Comparison of ENCODE assay signal across 6 cellular contexts in the genomic region with DNA sequence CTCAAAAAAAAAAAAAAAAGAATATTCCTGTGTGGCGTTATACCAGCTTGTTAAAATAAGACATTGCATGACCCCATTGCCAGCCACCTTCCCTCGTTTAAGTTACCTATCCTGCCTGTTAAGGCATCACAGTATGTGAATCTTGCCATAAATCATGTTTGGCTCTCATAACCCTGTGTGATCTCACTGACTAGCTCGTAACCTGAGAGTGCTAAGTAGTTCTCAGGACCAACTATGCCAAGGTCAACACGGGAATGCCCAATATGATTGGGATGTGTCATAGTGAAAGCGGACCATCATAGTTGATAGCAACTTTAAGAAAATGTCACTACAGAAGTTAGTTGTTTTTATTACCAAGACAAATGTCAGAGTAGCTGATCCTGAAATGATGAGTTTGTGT.
DNase-seq lines count a peak whose midpoint lies in the region; ATAC-seq, FAIRE-seq and TF ChIP-seq lines count a peak whose summit lies in the region.
"Not testable (repeated sequence)": the region's sequence is repeated elsewhere in the genome, so short reads cannot be mapped to it uniquely, and the experiment has no call there.

No MANE protein-coding gene starts in this region.

- in situ Hi-C loops in K562 (cut with MboI), result not testable (repeated sequence)

- not testable (repeated sequence) for H4K20me1 ChIP-seq in K562 (replicated peaks; ENCODE audit: control insufficient read depth, insufficient read depth, low read length); endothelial cell of umbilical vein (replicated peaks; ENCODE audit: control insufficient read depth, extremely low read depth, insufficient read depth, low read length)

- CTCF ChIA-PET in K562 (lab: Yijun Ruan, JAX; ENCODE audit: low intra/inter-chr PET ratio); endothelial cell of umbilical vein (lab: Charles Lee): not testable (repeated sequence)

- POLR2A ChIA-PET in K562 (lab: Yijun Ruan, JAX); endothelial cell of umbilical vein (lab: Charles Lee): not testable (repeated sequence)

- not testable (repeated sequence) for H3K9me1 ChIP-seq in K562 (ENCODE audit: control insufficient read depth, insufficient read depth, low read length); endothelial cell of umbilical vein (replicated peaks; ENCODE audit: control insufficient read depth, extremely low read depth, insufficient read depth, low read length)

- not testable (repeated sequence) for TF ChIP-seq EP300 in K562 (IDR thresholded peaks at IDR 0.05; ENCODE audit: low read length)

- not testable (repeated sequence) for H3K9me3 ChIP-seq in RWPE2 (ENCODE audit: severe bottlenecking); K562 (replicated peaks; ENCODE audit: control insufficient read depth, insufficient read depth, low read depth, low read length); endothelial cell of umbilical vein (replicated peaks; ENCODE audit: control insufficient read depth, insufficient read depth, low read length); psoas muscle

- not testable (repeated sequence) for H3K79me2 ChIP-seq in K562 (ENCODE audit: control insufficient read depth, insufficient read depth, low read length); endothelial cell of umbilical vein (ENCODE audit: control insufficient read depth, insufficient read depth, low read length)

- dilution Hi-C loops in endothelial cell of umbilical vein (cut with MboI; ENCODE audit: extremely low pct_ligation_motif_present, low sequenced_read_pairs), result not testable (repeated sequence)

- H3K4me3 ChIP-seq in RWPE2 (ENCODE audit: severe bottlenecking); K562; endothelial cell of umbilical vein (replicated peaks in 1 of 3; ENCODE audit: insufficient read depth in 1 of 3, low read depth in 1 of 3, low read length in 3 of 3); psoas muscle: not testable (repeated sequence)

- not testable (repeated sequence) for TF ChIP-seq POLR2A in GM12891 (IDR thresholded peaks at IDR 0.05; ENCODE audit: low read depth, low read length); K562 (conservative IDR thresholded peaks at IDR 0.05); endothelial cell of umbilical vein (IDR thresholded peaks at IDR 0.05; ENCODE audit: low read depth, low read length)

- FAIRE-seq in GM12891 (lab: Jason Lieb, UNC), result peak; percentile 83
- FAIRE-seq in HTR-8/SVneo (lab: Jason Lieb, UNC), result peak; percentile 96
- FAIRE-seq in K562 (lab: Jason Lieb, UNC), result peak; percentile 77
- FAIRE-seq in endothelial cell of umbilical vein (lab: Jason Lieb, UNC), result peak; percentile 71

- not testable (repeated sequence) for H3K9ac ChIP-seq in K562 (ENCODE audit: insufficient read depth in 1 of 2, low read depth in 2 of 2, low read length in 2 of 2); endothelial cell of umbilical vein (replicated peaks; ENCODE audit: extremely low read depth, insufficient read depth, low read length)

- H3K4me1 ChIP-seq in RWPE2 (ENCODE audit: insufficient read depth, poor library complexity, severe bottlenecking); K562 (replicated peaks in 1 of 2; ENCODE audit: control insufficient read depth in 2 of 2, insufficient read depth in 2 of 2, low read length in 2 of 2); endothelial cell of umbilical vein (ENCODE audit: control insufficient read depth, extremely low read depth, insufficient read depth, low read length); psoas muscle: not testable (repeated sequence)

- not testable (repeated sequence) for H3K4me2 ChIP-seq in K562 (ENCODE audit: insufficient read depth, low read length); endothelial cell of umbilical vein (ENCODE audit: insufficient read depth, low read length)

- not testable (repeated sequence) for H2AFZ ChIP-seq in K562 (ENCODE audit: low read depth, low read length); endothelial cell of umbilical vein (ENCODE audit: low read depth, low read length)

- ATAC-seq in RWPE2 (ENCODE audit: low read depth) (0 out of 3 replicates have a peak, but pooled peaks have one; percentile 53), psoas muscle (peak in 3 of 4 donors; percentile 43 to 65 (median 44))
- ATAC-seq in K562, result not testable (repeated sequence)

- H3K27ac ChIP-seq in RWPE2 (ENCODE audit: poor library complexity, severe bottlenecking); K562 (ENCODE audit: extremely low read depth, low read depth, low read length); endothelial cell of umbilical vein (ENCODE audit: insufficient read depth, low read depth, low read length); psoas muscle: not testable (repeated sequence)

- not testable (repeated sequence) for TF ChIP-seq RAD21 in K562 (CRISPR knock-in tag; conservative IDR thresholded peaks at IDR 0.05 in 1 of 2, IDR thresholded peaks at IDR 0.05 in 1 of 2)

- TF ChIP-seq CTCF in RWPE2 (IDR thresholded peaks at IDR 0.05; ENCODE audit: poor library complexity, severe bottlenecking); K562 (IDR thresholded peaks at IDR 0.05 in 2 of 3, conservative IDR thresholded peaks at IDR 0.05 in 1 of 3; ENCODE audit: insufficient read depth in 2 of 3, low read depth in 1 of 3, low read length in 3 of 3); endothelial cell of umbilical vein (IDR thresholded peaks at IDR 0.05; ENCODE audit: extremely low read depth in 1 of 2, insufficient read depth in 1 of 2, low read depth in 1 of 2, low read length in 2 of 2); psoas muscle (IDR thresholded peaks at IDR 0.05): not testable (repeated sequence)

- not testable (repeated sequence) for BruUV-seq in K562 (replicated peaks; lab: Mats Ljungman, UMichigan); endothelial cell of umbilical vein (replicated peaks; lab: Mats Ljungman, UMichigan)

- WGBS in K562 (ENCODE audit: insufficient coverage, low coverage, missing lambda C conversion rate), result 0% methylated on average over 2 of the region's 5 CpGs
- 74 to 85% (median 75%) methylated on average over 2 of the region's 5 CpGs for WGBS in psoas muscle, 3 donors

- H3K36me3 ChIP-seq in RWPE2 (ENCODE audit: low read depth); K562 (ENCODE audit: control insufficient read depth, insufficient read depth, low read length); endothelial cell of umbilical vein (ENCODE audit: control insufficient read depth in 2 of 2, extremely low read depth in 1 of 2, insufficient read depth in 2 of 2, low read length in 2 of 2); psoas muscle (ENCODE audit: insufficient read depth in 1 of 2, low read depth in 1 of 2): not testable (repeated sequence)

- H3K27me3 ChIP-seq in RWPE2 (ENCODE audit: insufficient read depth, poor library complexity, severe bottlenecking); K562 (ENCODE audit: control insufficient read depth in 2 of 2, insufficient read depth in 2 of 2, low read length in 2 of 2); endothelial cell of umbilical vein (ENCODE audit: control insufficient read depth in 2 of 2, insufficient read depth in 2 of 2, low read length in 2 of 2); psoas muscle (ENCODE audit: insufficient read depth in 3 of 3, low read length in 2 of 3): not testable (repeated sequence)

- DNase-seq in GM12891 (ENCODE audit: insufficient read length, low spot score); HTR-8/SVneo (ENCODE audit: insufficient read length, low spot score); RWPE2 (ENCODE audit: low spot score); K562 (ENCODE audit: extremely low read depth in 1 of 4, low spot score in 3 of 4); endothelial cell of umbilical vein (ENCODE audit: low read depth, low spot score); psoas muscle: not testable (repeated sequence)

- intact Hi-C loops in K562 (cut with micrococcal nuclease); endothelial cell of umbilical vein (cut with micrococcal nuclease); psoas muscle (cut with DNase I): not testable (repeated sequence)
